In genomic region chr6:109347779-109348178, GRCh38 we compare ENCODE assay signal across 17 cellular contexts.
"Had no signal": no experiment of that assay in that cellular context is flagged by ENCODE, and none has a peak within 500 bp of the region (broad histone marks: within the 10 kb centered on the region; RNA-seq: fewer than 3 reads in every experiment).

No MANE protein-coding gene starts in this region.

- H3K27ac Mint-ChIP-seq: activated B cell treated with CpG ODN at 0.5 μM for 24 hours; activated CD4-positive, alpha-beta memory T cell treated with anti-CD3 and anti-CD28 coated beads for 36 hours; activated T-cell treated with anti-CD3 and anti-CD28 coated beads, Interleukin-2, amount 50 U/mL, for 24 hours; activated T-helper 2 cell treated with anti-CD3 and anti-CD28 coated beads, Interferon-gamma antibody, Interleukin-2, Interleukin-4, amounts not matched to agents 10 μg/mL and 5 μg/mL and 100 μg/mL, durations not matched to agents 14 hours and 24 hours and 36 hours; endodermal cell; T-helper 2 cell treated with Interferon-gamma antibody and Interleukin-4, amounts not matched to agents 5 μg/mL and 100 μg/mL, for 36 hours had no signal

- H3K27me3 Mint-ChIP-seq: activated B cell treated with CpG ODN at 0.5 μM for 24 hours; activated CD4-positive, alpha-beta memory T cell treated with anti-CD3 and anti-CD28 coated beads for 36 hours; activated T-cell treated with anti-CD3 and anti-CD28 coated beads, Interleukin-2, amount 50 U/mL, for 24 hours had no signal

- H3K4me1 Mint-ChIP-seq: activated B cell treated with CpG ODN at 0.5 μM for 24 hours had no signal

- ATAC-seq: body of pancreas had no signal

- DNase-seq: activated B cell treated with CpG ODN at 0.5 μM for 24 hours; activated CD4-positive, alpha-beta memory T cell treated with anti-CD3 and anti-CD28 coated beads for 36 hours; activated CD4-positive, alpha-beta T cell treated with anti-CD3 and anti-CD28 coated beads for 4 hours; activated naive CD4-positive, alpha-beta T cell treated with Interleukin-2 at 50 U/mL for 16 hours; activated T-cell treated with anti-CD3 and anti-CD28 coated beads, Interleukin-2, amount 50 U/mL, for 24 hours; body of pancreas; dorsolateral prefrontal cortex; endodermal cell; kidney; left ventricle myocardium inferior; mammary epithelial cell; occipital lobe; stimulated activated CD4-positive, alpha-beta T cell treated with anti-CD3 and anti-CD28 coated beads, Interleukin-2, amount 100 ng/mL, for 24 hours; stimulated activated naive CD4-positive, alpha-beta T cell treated with Interleukin-2 at 50 U/mL for 16 hours had no signal

- H3K9me3 Mint-ChIP-seq: activated B cell treated with CpG ODN at 0.5 μM for 24 hours; activated CD4-positive, alpha-beta memory T cell treated with anti-CD3 and anti-CD28 coated beads for 36 hours; activated T-cell treated with anti-CD3 and anti-CD28 coated beads, Interleukin-2, amount 50 U/mL, for 24 hours; activated T-helper 2 cell treated with anti-CD3 and anti-CD28 coated beads, Interferon-gamma antibody, Interleukin-2, Interleukin-4, amounts not matched to agents 10 μg/mL and 5 μg/mL and 100 μg/mL, durations not matched to agents 14 hours and 24 hours and 36 hours; endodermal cell; T-helper 2 cell treated with Interferon-gamma antibody and Interleukin-4, amounts not matched to agents 5 μg/mL and 100 μg/mL, for 36 hours had no signal

- H3K27ac ChIP-seq: body of pancreas, left ventricle myocardium inferior, vagina had no signal

- H3K4me3 Mint-ChIP-seq: activated B cell treated with CpG ODN at 0.5 μM for 24 hours; activated CD4-positive, alpha-beta memory T cell treated with anti-CD3 and anti-CD28 coated beads for 36 hours; activated T-cell treated with anti-CD3 and anti-CD28 coated beads, Interleukin-2, amount 50 U/mL, for 24 hours; endodermal cell; T-helper 2 cell treated with Interferon-gamma antibody and Interleukin-4, amounts not matched to agents 5 μg/mL and 100 μg/mL, for 36 hours had no signal
